Comparison of ENCODE assay signal across 10 cellular contexts in genomic region chr7:132930881-132931280, GRCh38.
DNase-seq lines count a peak whose midpoint lies in the region; ATAC-seq and TF ChIP-seq lines count a peak whose summit lies in the region.
"Had no signal": no experiment of that assay in that cellular context is flagged by ENCODE, and none has a peak within 500 bp of the region (broad histone marks: within the 10 kb centered on the region; RNA-seq: fewer than 3 reads in every experiment).

No MANE protein-coding gene starts in this region.

- H3K4me1 Mint-ChIP-seq in CD4-positive, alpha-beta memory T cell, result peaks cover 0 to 5% (median 2%) of the 10 kb centered on the region in 4 donors
- peaks cover 21% of the 10 kb centered on the region for H3K4me1 Mint-ChIP-seq in activated CD4-positive, alpha-beta T cell treated with anti-CD3 and anti-CD28 coated beads for 36 hours

- no peaks in the 10 kb centered on the region for H3K9me3 ChIP-seq in lower lobe of right lung
- no peaks in the 10 kb centered on the region for H3K9me3 ChIP-seq in CD4-positive, alpha-beta memory T cell (ENCODE audit: control insufficient read depth in 1 of 2, low read length in 2 of 2)

- H3K27ac Mint-ChIP-seq in CD4-positive, alpha-beta memory T cell, result no peak overlapping the region
- H3K27ac Mint-ChIP-seq in activated CD4-positive, alpha-beta T cell treated with anti-CD3 and anti-CD28 coated beads for 36 hours, result no peak overlapping the region
- H3K27ac Mint-ChIP-seq: activated T-helper 1 cell treated with anti-CD3 and anti-CD28 coated beads, Interleukin-12 subunit alpha, Interleukin-12 subunit beta, Interleukin-2, Interleukin-4 antibody, amounts not matched to agents 30 ng/mL and 10 ng/mL and 1 ng/mL, durations not matched to agents 14 hours and 24 hours and 36 hours had no signal

- CTCF ChIA-PET in BJ (lab: Yijun Ruan, JAX), result no interaction called here
- CTCF ChIA-PET in CD4-positive, alpha-beta memory T cell (lab: Charles Lee; ENCODE audit: partially characterized antibody), result no interaction called here
- CTCF ChIA-PET in activated CD4-positive, alpha-beta T cell treated with anti-CD3 and anti-CD28 coated beads for 36 hours (lab: Charles Lee), result interaction anchor here (0.8 kb wide), 1 partner anchor 44 kb away, joined by 3 read pairs; no protein-coding TSS in a partner anchor

- H3K36me3 ChIP-seq in BJ (ENCODE audit: control insufficient read depth, insufficient read depth, low read length) (no peaks in the 10 kb centered on the region), lower lobe of right lung (no peaks in the 10 kb centered on the region)
- no peaks in the 10 kb centered on the region for H3K36me3 ChIP-seq in CD4-positive, alpha-beta memory T cell (ENCODE audit: insufficient read depth, low read length)

- no peaks in the 10 kb centered on the region for H3K4me1 ChIP-seq in lower lobe of right lung
- H3K4me1 ChIP-seq in CD4-positive, alpha-beta memory T cell (ENCODE audit: insufficient read depth, low read length), result no peaks in the 10 kb centered on the region

- H3K36me3 Mint-ChIP-seq in CD4-positive, alpha-beta memory T cell, result peaks cover 43 to 69% of the 10 kb centered on the region in 2 donors
- H3K36me3 Mint-ChIP-seq in activated CD4-positive, alpha-beta T cell treated with anti-CD3 and anti-CD28 coated beads for 36 hours (ENCODE audit: low read depth), result peaks cover 40% of the 10 kb centered on the region

- peak in 1 of 2 donors; percentile 66 for ATAC-seq in lower lobe of right lung
- no peak for ATAC-seq in GM21381 (IDR thresholded peaks at IDR 0.05; ENCODE audit: unreplicated experiment)
- no peak for ATAC-seq in activated CD4-positive, alpha-beta T cell treated with anti-CD3 and anti-CD28 coated beads for 36 hours
- ATAC-seq: Right ventricle myocardium inferior had no signal

- TF ChIP-seq CTCF in BJ (IDR thresholded peaks at IDR 0.05; ENCODE audit: insufficient read depth, low read depth, low read length) (0 out of 2 replicates have a peak, but pooled peaks have one; percentile 17), lower lobe of right lung (IDR thresholded peaks at IDR 0.05) (peak; percentile 28)

- H3K4me3 ChIP-seq in BJ (ENCODE audit: low read depth, low read length) (no peak overlapping the region), lower lobe of right lung (no peak overlapping the region)
- H3K4me3 ChIP-seq in CD4-positive, alpha-beta memory T cell (ENCODE audit: low read length in 2 of 2), result no peak overlapping the region

- DNase-seq in BJ (ENCODE audit: low read depth), result no peak
- peak; percentile 10 for DNase-seq in KBM-7
- peak; percentile 2 to 60 for DNase-seq in T47D (ENCODE audit: low read depth in 1 of 2, low spot score in 1 of 2)
- no peak for DNase-seq in lower lobe of right lung
- no peak for DNase-seq in CD4-positive, alpha-beta memory T cell
- no peak for DNase-seq in activated CD4-positive, CD25-positive, alpha-beta regulatory T cell (lab: John Stamatoyannopoulos, UW)
- DNase-seq in activated CD4-positive, alpha-beta T cell treated with anti-CD3 and anti-CD28 coated beads for 36 hours, result no peak

- H3K27ac ChIP-seq in lower lobe of right lung, result no peak overlapping the region
- H3K27ac ChIP-seq in CD4-positive, alpha-beta memory T cell (ENCODE audit: low read depth, low read length), result no peak overlapping the region

- POLR2A ChIA-PET in BJ (lab: Charles Lee), result no interaction called here
- POLR2A ChIA-PET in CD4-positive, alpha-beta memory T cell (lab: Charles Lee; ENCODE audit: partially characterized antibody), result no interaction called here
- POLR2A ChIA-PET in activated CD4-positive, alpha-beta T cell treated with anti-CD3 and anti-CD28 coated beads for 36 hours (lab: Charles Lee), result no interaction called here

- intact Hi-C loops in lower lobe of right lung (cut with DNase I), result no loop called here
- intact Hi-C loops in CD4-positive, alpha-beta memory T cell (cut with micrococcal nuclease), result no loop called here
- intact Hi-C loops in activated CD4-positive, alpha-beta T cell treated with anti-CD3 and anti-CD28 coated beads for 36 hours (cut with DNase I, micrococcal nuclease), result no loop called here

- in situ Hi-C loops in KBM-7 (cut with MboI; ENCODE audit: low pct_unique_long_range_greater_than_20kb, low sequenced_read_pairs), result no loop called here
- in situ Hi-C loops in T47D (cut with HindIII; ENCODE audit: low pct_unique_long_range_greater_than_20kb, low sequenced_read_pairs), result no loop called here

- no peaks in the 10 kb centered on the region for H3K27me3 ChIP-seq in BJ (ENCODE audit: control insufficient read depth, insufficient read depth, low read length)
- no peaks in the 10 kb centered on the region for H3K27me3 ChIP-seq in lower lobe of right lung (ENCODE audit: low read depth)
- H3K27me3 ChIP-seq in CD4-positive, alpha-beta memory T cell (ENCODE audit: insufficient read depth, low read length), result no peaks in the 10 kb centered on the region

- no peak overlapping the region for H3K4me3 Mint-ChIP-seq in CD4-positive, alpha-beta memory T cell
- H3K4me3 Mint-ChIP-seq in activated CD4-positive, alpha-beta T cell treated with anti-CD3 and anti-CD28 coated beads for 36 hours, result no peak overlapping the region
- H3K4me3 Mint-ChIP-seq: activated T-helper 1 cell treated with anti-CD3 and anti-CD28 coated beads, Interleukin-12 subunit alpha, Interleukin-12 subunit beta, Interleukin-2, Interleukin-4 antibody, amounts not matched to agents 30 ng/mL and 10 ng/mL and 1 ng/mL, durations not matched to agents 14 hours and 24 hours and 36 hours had no signal

- peaks cover 0 to 5% (median under 1%) of the 10 kb centered on the region in 8 donors for H3K9me3 Mint-ChIP-seq in CD4-positive, alpha-beta memory T cell
- H3K9me3 Mint-ChIP-seq in activated CD4-positive, alpha-beta T cell treated with anti-CD3 and anti-CD28 coated beads for 36 hours (ENCODE audit: low read depth), result peaks cover 13% of the 10 kb centered on the region
- H3K9me3 Mint-ChIP-seq: activated T-helper 1 cell treated with anti-CD3 and anti-CD28 coated beads, Interleukin-12 subunit alpha, Interleukin-12 subunit beta, Interleukin-2, Interleukin-4 antibody, amounts not matched to agents 30 ng/mL and 10 ng/mL and 1 ng/mL, durations not matched to agents 14 hours and 24 hours and 36 hours had no signal

- no peaks in the 10 kb centered on the region for H3K27me3 Mint-ChIP-seq in CD4-positive, alpha-beta memory T cell
- H3K27me3 Mint-ChIP-seq in activated CD4-positive, alpha-beta T cell treated with anti-CD3 and anti-CD28 coated beads for 36 hours, result no peaks in the 10 kb centered on the region

Comparison
In these comparisons a context has a peak if more than half of its experiments do, and no peak if none do; other contexts are left out.
1. DNase-seq: peak in KBM-7 (single experiment) and T47D (2 of 2); none in BJ (single experiment), lower lobe of right lung (single experiment), CD4-positive, alpha-beta memory T cell (0 of 5), activated CD4-positive, CD25-positive, alpha-beta regulatory T cell (0 of 4) and activated CD4-positive, alpha-beta T cell treated with anti-CD3 and anti-CD28 coated beads for 36 hours (single experiment).